Comparison of ENCODE assay signal across 34 cellular contexts in the genomic region with DNA sequence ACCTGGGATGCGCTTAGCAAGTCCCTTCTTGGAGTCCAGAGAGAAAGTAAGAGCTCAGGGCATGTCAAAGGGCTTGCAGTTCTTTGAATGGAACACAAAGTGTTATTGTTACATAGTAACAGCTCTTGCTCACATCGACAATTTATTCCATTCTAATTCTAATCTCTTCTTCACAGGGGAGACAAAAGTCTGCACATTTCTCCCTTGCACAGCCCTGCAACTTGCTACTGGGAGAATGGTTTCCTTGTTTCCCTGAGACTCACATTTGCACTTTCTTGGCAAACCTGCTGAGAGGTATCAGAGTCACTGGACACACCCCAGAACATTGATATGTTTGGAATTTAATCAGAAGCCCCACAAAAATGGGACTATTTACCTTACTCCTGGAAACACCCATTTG.
"Had no signal": no experiment of that assay in that cellular context is flagged by ENCODE, and none has a peak within 500 bp of the region (broad histone marks: within the 10 kb centered on the region; RNA-seq: fewer than 3 reads in every experiment).

No MANE protein-coding gene starts in this region.

- DNase-seq: activated CD4-positive, alpha-beta T cell treated with anti-CD3 and anti-CD28 coated beads for 48 hours; activated CD4-positive, alpha-beta T cell treated with anti-CD3 and anti-CD28 coated beads, Interleukin-2, amount 50 U/mL, for 48 hours; activated CD8-positive, alpha-beta memory T cell treated with anti-CD3 and anti-CD28 coated beads for 24 hours; activated effector memory CD4-positive, alpha-beta T cell treated with anti-CD3 and anti-CD28 coated beads, Interleukin-2, amount 50 U/mL, for 16 hours; activated naive CD4-positive, alpha-beta T cell treated with anti-CD3 and anti-CD28 coated beads for 36 hours; activated naive CD8-positive, alpha-beta T cell treated with anti-CD3 and anti-CD28 coated beads for 36 hours; adrenal gland; aorta; body of pancreas; dermis blood vessel endothelial cell; effector CD4-positive, alpha-beta T cell; esophagus squamous epithelium; foreskin melanocyte; left ventricle myocardium inferior; naive B cell; nephron progenitor cell; occipital lobe; right lobe of liver; stimulated activated CD4-positive, alpha-beta T cell treated with anti-CD3 and anti-CD28 coated beads, Interleukin-12 subunit alpha, Interleukin-12 subunit beta, amount 100 ng/mL, for 4 hours; stimulated activated CD4-positive, alpha-beta T cell treated with anti-CD3 and anti-CD28 coated beads, Interleukin-4, amount 100 ng/mL, for 1 hour; T-helper 9 cell; WERI-Rb-1 had no signal

- H3K4me3 ChIP-seq: adrenal gland, body of pancreas, esophagus squamous epithelium, left ventricle myocardium inferior, lung, right lobe of liver, tibial nerve had no signal

- H3K79me2 ChIP-seq: parathyroid adenoma had no signal

- H3K4me3 Mint-ChIP-seq: activated naive CD4-positive, alpha-beta T cell treated with anti-CD3 and anti-CD28 coated beads for 36 hours; activated naive CD8-positive, alpha-beta T cell treated with anti-CD3 and anti-CD28 coated beads for 36 hours; mesothelial cell of epicardium; naive B cell; nephron progenitor cell; stimulated activated naive CD8-positive, alpha-beta T cell treated with anti-CD3 and anti-CD28 coated beads, Interleukin-15, Interleukin-2, amounts not matched to agents 100 ng/mL and 50 ng/mL, for 24 hours; T-helper 1 cell treated with Interleukin-12 subunit alpha and Interleukin-12 subunit beta and Interleukin-4 antibody, amounts not matched to agents 30 μg/mL and 1 μg/mL, for 36 hours had no signal

- H3K9me3 Mint-ChIP-seq: activated naive CD4-positive, alpha-beta T cell treated with anti-CD3 and anti-CD28 coated beads for 36 hours; activated naive CD8-positive, alpha-beta T cell treated with anti-CD3 and anti-CD28 coated beads for 36 hours; T-helper 1 cell treated with Interleukin-12 subunit alpha and Interleukin-12 subunit beta and Interleukin-4 antibody, amounts not matched to agents 30 μg/mL and 1 μg/mL, for 36 hours had no signal

- FAIRE-seq: colon, endometrium, islet of Langerhans, TTC549 had no signal

- H3K9me3 ChIP-seq: adrenal gland, body of pancreas, esophagus squamous epithelium, right lobe of liver had no signal

- H3K36me3 ChIP-seq: adrenal gland, esophagus squamous epithelium, left ventricle myocardium inferior, right lobe of liver, tibial nerve, WERI-Rb-1 had no signal

- H3K36me3 Mint-ChIP-seq: activated naive CD8-positive, alpha-beta T cell treated with anti-CD3 and anti-CD28 coated beads for 36 hours; mesothelial cell of epicardium; naive B cell had no signal

- H3K27ac ChIP-seq: adrenal gland, body of pancreas, epithelial cell of prostate, esophagus squamous epithelium, left ventricle myocardium inferior, parathyroid adenoma, right lobe of liver, tibial nerve, WERI-Rb-1 had no signal

- H3K4me1 Mint-ChIP-seq: activated naive CD8-positive, alpha-beta T cell treated with anti-CD3 and anti-CD28 coated beads for 36 hours; naive B cell had no signal

- H3K4me1 ChIP-seq: adrenal gland, body of pancreas, esophagus squamous epithelium, left ventricle myocardium inferior, parathyroid adenoma had no signal

- ATAC-seq: activated CD4-positive, CD25-positive, alpha-beta regulatory T cell treated with anti-CD3 and anti-CD28 coated beads, Interleukin-2, amount 50 U/mL, for 24 hours; body of pancreas; right lobe of liver had no signal

- H3K9ac ChIP-seq: parathyroid adenoma had no signal

- H3K27ac Mint-ChIP-seq: activated naive CD4-positive, alpha-beta T cell treated with anti-CD3 and anti-CD28 coated beads for 36 hours; activated naive CD8-positive, alpha-beta T cell treated with anti-CD3 and anti-CD28 coated beads for 36 hours; naive B cell; nephron progenitor cell; stimulated activated naive CD8-positive, alpha-beta T cell treated with anti-CD3 and anti-CD28 coated beads, Interleukin-15, Interleukin-2, amounts not matched to agents 100 ng/mL and 50 ng/mL, for 24 hours; T-helper 1 cell treated with Interleukin-12 subunit alpha and Interleukin-12 subunit beta and Interleukin-4 antibody, amounts not matched to agents 30 μg/mL and 1 μg/mL, for 36 hours had no signal

- H3K27me3 ChIP-seq: adrenal gland, body of pancreas, esophagus squamous epithelium, right lobe of liver, tibial nerve had no signal

- H2AFZ ChIP-seq: parathyroid adenoma had no signal
